ENCODE assay signal across 19 cellular contexts in genomic region chr5:74081126-74081525, GRCh38.
"Had no signal": no experiment of that assay in that cellular context is flagged by ENCODE, and none has a peak within 500 bp of the region (broad histone marks: within the 10 kb centered on the region; RNA-seq: fewer than 3 reads in every experiment).

No MANE protein-coding gene starts in this region.

- H3K4me3 ChIP-seq: body of pancreas, MG63 had no signal

- H3K9me3 ChIP-seq: body of pancreas, MG63 had no signal

- H3K27me3 ChIP-seq: body of pancreas, MG63 had no signal

- ATAC-seq: activated CD4-positive, CD25-positive, alpha-beta regulatory T cell treated with anti-CD3 and anti-CD28 coated beads, Interleukin-2, amount 50 U/mL, for 24 hours; activated CD8-positive, alpha-beta T cell treated with anti-CD3 and anti-CD28 coated beads, Interleukin-2, amount 10 ng/mL, durations not matched to agents 7 days and 5 days; body of pancreas; PC-3 had no signal

- H3K27ac ChIP-seq: body of pancreas had no signal

- DNase-seq: activated CD4-positive, alpha-beta T cell treated with anti-CD3 and anti-CD28 coated beads for 48 hours; activated CD4-positive, alpha-beta T cell treated with anti-CD3 and anti-CD28 coated beads, Interleukin-2, amount 50 U/mL, for 4 hours; activated CD8-positive, alpha-beta memory T cell treated with anti-CD3 and anti-CD28 coated beads, Interleukin-2, amount 50 U/mL, for 48 hours; activated CD8-positive, alpha-beta T cell treated with anti-CD3 and anti-CD28 coated beads, Interleukin-2, amount 10 ng/mL, durations not matched to agents 7 days and 5 days; activated T-cell treated with anti-CD3 and anti-CD28 coated beads, Interleukin-2, amount 50 U/mL, for 1 hour; aorta; body of pancreas; KG1; MG63; NCI-H1105; NCI-H1436; NCI-H1930; NCI-H2171; NCI-H2227 treated with DMSO at 0.1 percent for 48 hours; NCI-H446 treated with DMSO at 0.1 percent for 48 hours; NCI-H526; PC-3; SHP77 treated with DMSO at 0.1 percent for 48 hours had no signal

- H3K36me3 ChIP-seq: MG63 had no signal
